In genomic region chr9:121288874-121289553, GRCh38 we compare ENCODE assay signal across 1 cellular context.
A peak's percentile ranks its signal among the peaks of the same experiment; 100 is the strongest.
TF ChIP-seq lines count a peak whose summit lies in the region.

No MANE protein-coding gene starts in this region.

TF ChIP-seq in H1, 55 proteins besides CTCF, POLR2A, EP300 and RAD21 (continued from another document):
- TF ChIP-seq, protein P1, sequence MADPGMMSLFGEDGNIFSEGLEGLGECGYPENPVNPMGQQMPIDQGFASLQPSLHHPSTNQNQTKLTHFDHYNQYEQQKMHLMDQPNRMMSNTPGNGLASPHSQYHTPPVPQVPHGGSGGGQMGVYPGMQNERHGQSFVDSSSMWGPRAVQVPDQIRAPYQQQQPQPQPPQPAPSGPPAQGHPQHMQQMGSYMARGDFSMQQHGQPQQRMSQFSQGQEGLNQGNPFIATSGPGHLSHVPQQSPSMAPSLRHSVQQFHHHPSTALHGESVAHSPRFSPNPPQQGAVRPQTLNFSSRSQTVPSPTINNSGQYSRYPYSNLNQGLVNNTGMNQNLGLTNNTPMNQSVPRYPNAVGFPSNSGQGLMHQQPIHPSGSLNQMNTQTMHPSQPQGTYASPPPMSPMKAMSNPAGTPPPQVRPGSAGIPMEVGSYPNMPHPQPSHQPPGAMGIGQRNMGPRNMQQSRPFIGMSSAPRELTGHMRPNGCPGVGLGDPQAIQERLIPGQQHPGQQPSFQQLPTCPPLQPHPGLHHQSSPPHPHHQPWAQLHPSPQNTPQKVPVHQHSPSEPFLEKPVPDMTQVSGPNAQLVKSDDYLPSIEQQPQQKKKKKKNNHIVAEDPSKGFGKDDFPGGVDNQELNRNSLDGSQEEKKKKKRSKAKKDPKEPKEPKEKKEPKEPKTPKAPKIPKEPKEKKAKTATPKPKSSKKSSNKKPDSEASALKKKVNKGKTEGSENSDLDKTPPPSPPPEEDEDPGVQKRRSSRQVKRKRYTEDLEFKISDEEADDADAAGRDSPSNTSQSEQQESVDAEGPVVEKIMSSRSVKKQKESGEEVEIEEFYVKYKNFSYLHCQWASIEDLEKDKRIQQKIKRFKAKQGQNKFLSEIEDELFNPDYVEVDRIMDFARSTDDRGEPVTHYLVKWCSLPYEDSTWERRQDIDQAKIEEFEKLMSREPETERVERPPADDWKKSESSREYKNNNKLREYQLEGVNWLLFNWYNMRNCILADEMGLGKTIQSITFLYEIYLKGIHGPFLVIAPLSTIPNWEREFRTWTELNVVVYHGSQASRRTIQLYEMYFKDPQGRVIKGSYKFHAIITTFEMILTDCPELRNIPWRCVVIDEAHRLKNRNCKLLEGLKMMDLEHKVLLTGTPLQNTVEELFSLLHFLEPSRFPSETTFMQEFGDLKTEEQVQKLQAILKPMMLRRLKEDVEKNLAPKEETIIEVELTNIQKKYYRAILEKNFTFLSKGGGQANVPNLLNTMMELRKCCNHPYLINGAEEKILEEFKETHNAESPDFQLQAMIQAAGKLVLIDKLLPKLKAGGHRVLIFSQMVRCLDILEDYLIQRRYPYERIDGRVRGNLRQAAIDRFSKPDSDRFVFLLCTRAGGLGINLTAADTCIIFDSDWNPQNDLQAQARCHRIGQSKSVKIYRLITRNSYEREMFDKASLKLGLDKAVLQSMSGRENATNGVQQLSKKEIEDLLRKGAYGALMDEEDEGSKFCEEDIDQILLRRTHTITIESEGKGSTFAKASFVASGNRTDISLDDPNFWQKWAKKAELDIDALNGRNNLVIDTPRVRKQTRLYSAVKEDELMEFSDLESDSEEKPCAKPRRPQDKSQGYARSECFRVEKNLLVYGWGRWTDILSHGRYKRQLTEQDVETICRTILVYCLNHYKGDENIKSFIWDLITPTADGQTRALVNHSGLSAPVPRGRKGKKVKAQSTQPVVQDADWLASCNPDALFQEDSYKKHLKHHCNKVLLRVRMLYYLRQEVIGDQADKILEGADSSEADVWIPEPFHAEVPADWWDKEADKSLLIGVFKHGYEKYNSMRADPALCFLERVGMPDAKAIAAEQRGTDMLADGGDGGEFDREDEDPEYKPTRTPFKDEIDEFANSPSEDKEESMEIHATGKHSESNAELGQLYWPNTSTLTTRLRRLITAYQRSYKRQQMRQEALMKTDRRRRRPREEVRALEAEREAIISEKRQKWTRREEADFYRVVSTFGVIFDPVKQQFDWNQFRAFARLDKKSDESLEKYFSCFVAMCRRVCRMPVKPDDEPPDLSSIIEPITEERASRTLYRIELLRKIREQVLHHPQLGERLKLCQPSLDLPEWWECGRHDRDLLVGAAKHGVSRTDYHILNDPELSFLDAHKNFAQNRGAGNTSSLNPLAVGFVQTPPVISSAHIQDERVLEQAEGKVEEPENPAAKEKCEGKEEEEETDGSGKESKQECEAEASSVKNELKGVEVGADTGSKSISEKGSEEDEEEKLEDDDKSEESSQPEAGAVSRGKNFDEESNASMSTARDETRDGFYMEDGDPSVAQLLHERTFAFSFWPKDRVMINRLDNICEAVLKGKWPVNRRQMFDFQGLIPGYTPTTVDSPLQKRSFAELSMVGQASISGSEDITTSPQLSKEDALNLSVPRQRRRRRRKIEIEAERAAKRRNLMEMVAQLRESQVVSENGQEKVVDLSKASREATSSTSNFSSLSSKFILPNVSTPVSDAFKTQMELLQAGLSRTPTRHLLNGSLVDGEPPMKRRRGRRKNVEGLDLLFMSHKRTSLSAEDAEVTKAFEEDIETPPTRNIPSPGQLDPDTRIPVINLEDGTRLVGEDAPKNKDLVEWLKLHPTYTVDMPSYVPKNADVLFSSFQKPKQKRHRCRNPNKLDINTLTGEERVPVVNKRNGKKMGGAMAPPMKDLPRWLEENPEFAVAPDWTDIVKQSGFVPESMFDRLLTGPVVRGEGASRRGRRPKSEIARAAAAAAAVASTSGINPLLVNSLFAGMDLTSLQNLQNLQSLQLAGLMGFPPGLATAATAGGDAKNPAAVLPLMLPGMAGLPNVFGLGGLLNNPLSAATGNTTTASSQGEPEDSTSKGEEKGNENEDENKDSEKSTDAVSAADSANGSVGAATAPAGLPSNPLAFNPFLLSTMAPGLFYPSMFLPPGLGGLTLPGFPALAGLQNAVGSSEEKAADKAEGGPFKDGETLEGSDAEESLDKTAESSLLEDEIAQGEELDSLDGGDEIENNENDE (IDR thresholded peaks at IDR 0.05; ENCODE audit: insufficient replicate concordance, low read length) = no peak
- TF ChIP-seq SP4 (IDR thresholded peaks at IDR 0.05; ENCODE audit: low read length) (no peak), TEAD4 (IDR thresholded peaks at IDR 0.05; ENCODE audit: low read depth, low read length) (peak; percentile 92), CBX5 (IDR thresholded peaks at IDR 0.05; ENCODE audit: low read depth, low read length) (no peak), BRCA1 (IDR thresholded peaks at IDR 0.05; ENCODE audit: low read depth, low read length) (no peak)
